Comparison of ENCODE assay signal across 26 cellular contexts in the genomic region with DNA sequence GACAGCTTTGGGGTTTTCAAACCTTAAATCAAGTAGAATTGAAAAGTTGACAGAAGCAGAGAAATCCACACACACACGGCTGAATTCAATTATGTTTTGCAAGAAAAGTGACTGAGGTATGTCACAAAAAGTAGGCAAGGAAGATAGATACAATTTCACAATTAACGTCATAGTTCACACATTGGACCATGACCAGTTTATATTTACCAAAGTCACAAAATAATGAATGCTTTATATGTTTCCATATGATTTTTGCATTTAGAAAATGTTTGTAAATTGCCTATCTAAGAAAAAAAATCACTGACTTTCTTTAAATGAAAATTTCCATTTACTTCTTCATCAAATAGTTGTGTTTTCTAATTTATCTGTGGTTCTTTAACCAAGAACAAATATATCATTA. TPM values are rescaled to one million over a fixed set of nuclear protein-coding genes. Genes with fewer than 3 reads are reported as not detected.
DNase-seq lines count a peak whose midpoint lies in the region; ATAC-seq and TF ChIP-seq lines count a peak whose summit lies in the region.
"Had no signal": no experiment of that assay in that cellular context is flagged by ENCODE, and none has a peak within 500 bp of the region (broad histone marks: within the 10 kb centered on the region; RNA-seq: fewer than 3 reads in every experiment).

No MANE protein-coding gene starts in this region.

- WGBS in mammary epithelial cell (ENCODE audit: low coverage, missing lambda C conversion rate): 96% methylated on average over 2 of the region's 2 CpGs

- no peaks in the 10 kb centered on the region for H3K36me3 Mint-ChIP-seq in nephron (ENCODE audit: low read depth)
- no peaks in the 10 kb centered on the region for H3K36me3 Mint-ChIP-seq in stimulated activated naive B cell treated with anti-CD40 and anti-IgM and Interleukin-4, amounts not matched to agents 10 μg/mL and 1 μg/mL and 100 μg/mL, for 72 hours
- H3K36me3 Mint-ChIP-seq: CD14-positive monocyte; natural killer cell treated with Interleukin-12 subunit alpha and Interleukin-12 subunit beta and Interleukin-15 and Interleukin-18, amount 100 ng/mL, for 72 hours had no signal

- H3K79me2 ChIP-seq in mammary epithelial cell (ENCODE audit: insufficient read depth, low read length): no peaks in the 10 kb centered on the region

- DNase-seq in mammary epithelial cell: no peak
- DNase-seq in breast epithelium (ENCODE audit: low spot score in 2 of 2): no peak
- DNase-seq in adipocyte (ENCODE audit: low read depth): no peak
- DNase-seq in vagina (ENCODE audit: extremely low spot score in 2 of 2): no peak
- DNase-seq in stimulated activated naive B cell treated with anti-CD40 and anti-IgM and Interleukin-4, amounts not matched to agents 10 μg/mL and 1 μg/mL and 100 μg/mL, for 72 hours: no peak
- no peak for DNase-seq in nucleus accumbens (lab: John Stamatoyannopoulos, UW)
- DNase-seq: ACHN; activated CD4-positive, alpha-beta T cell treated with anti-CD3 and anti-CD28 coated beads, Interleukin-2, amount 50 U/mL, for 1 hour; activated CD8-positive, alpha-beta memory T cell treated with anti-CD3 and anti-CD28 coated beads, Interleukin-2, amount 50 U/mL, for 4 hours; activated effector memory CD4-positive, alpha-beta T cell treated with anti-CD3 and anti-CD28 coated beads, Interleukin-2, amount 50 U/mL, for 16 hours; central memory CD4-positive, alpha-beta T cell; foreskin melanocyte; GDM1; IMR-90; NCI-H1694; NCI-H226; PC-3; stimulated activated CD4-positive, alpha-beta T cell treated with anti-CD3 and anti-CD28 coated beads, Interleukin-4, amount 100 ng/mL, for 4 hours had no signal

- TF ChIP-seq POLR2A in breast epithelium (IDR thresholded peaks at IDR 0.05) (no peak), vagina (IDR thresholded peaks at IDR 0.05) (no peak)

- H3K36me3 ChIP-seq in mammary epithelial cell (ENCODE audit: insufficient read depth, low read length) (no peaks in the 10 kb centered on the region), breast epithelium (no peaks in the 10 kb centered on the region), adipocyte (ENCODE audit: control insufficient read depth, insufficient read depth, low read length, severe bottlenecking) (no peaks in the 10 kb centered on the region), vagina (no peaks in the 10 kb centered on the region)

- H3K4me1 Mint-ChIP-seq in nephron: peaks cover 57% of the 10 kb centered on the region
- H3K4me1 Mint-ChIP-seq in stimulated activated naive B cell treated with anti-CD40 and anti-IgM and Interleukin-4, amounts not matched to agents 10 μg/mL and 1 μg/mL and 100 μg/mL, for 72 hours: peaks cover 12 to 16% of the 10 kb centered on the region in 2 donors

- peaks cover 11% of the 10 kb centered on the region for H3K4me1 ChIP-seq in mammary epithelial cell (ENCODE audit: insufficient read depth, low read length)
- no peaks in the 10 kb centered on the region for H3K4me1 ChIP-seq in breast epithelium
- peaks cover 9% of the 10 kb centered on the region for H3K4me1 ChIP-seq in adipocyte (ENCODE audit: control insufficient read depth, insufficient read depth, low read length)
- H3K4me1 ChIP-seq in vagina: peaks cover 18% of the 10 kb centered on the region

- H3K4me3 Mint-ChIP-seq in nephron: peak overlapping the region; percentile 68 to 84 (median 77)
- H3K4me3 Mint-ChIP-seq in stimulated activated naive B cell treated with anti-CD40 and anti-IgM and Interleukin-4, amounts not matched to agents 10 μg/mL and 1 μg/mL and 100 μg/mL, for 72 hours: no peak overlapping the region
- H3K4me3 Mint-ChIP-seq: natural killer cell treated with Interleukin-12 subunit alpha and Interleukin-12 subunit beta and Interleukin-15 and Interleukin-18, amount 100 ng/mL, for 72 hours had no signal

- no peaks in the 10 kb centered on the region for H4K20me1 ChIP-seq in mammary epithelial cell (ENCODE audit: insufficient read depth, low read length)

- no peaks in the 10 kb centered on the region for H3K27me3 ChIP-seq in mammary epithelial cell (ENCODE audit: insufficient read depth, low read length)
- no peaks in the 10 kb centered on the region for H3K27me3 ChIP-seq in breast epithelium
- H3K27me3 ChIP-seq in adipocyte (replicated peaks; ENCODE audit: control insufficient read depth, insufficient read depth, low read length): no peaks in the 10 kb centered on the region
- H3K27me3 ChIP-seq in vagina: no peaks in the 10 kb centered on the region

- intact Hi-C loops in mammary epithelial cell (cut with micrococcal nuclease) (loop anchor here (2.0 kb wide), 1 partner anchor 30 kb away; the partner anchor contains the start of gene ZNF516), breast epithelium (cut with DNase I; ENCODE audit: low total_unique reads) (no loop called here), vagina (cut with DNase I) (no loop called here)

- no peaks in the 10 kb centered on the region for H3K9me3 Mint-ChIP-seq in nephron
- no peaks in the 10 kb centered on the region for H3K9me3 Mint-ChIP-seq in stimulated activated naive B cell treated with anti-CD40 and anti-IgM and Interleukin-4, amounts not matched to agents 10 μg/mL and 1 μg/mL and 100 μg/mL, for 72 hours
- H3K9me3 Mint-ChIP-seq: natural killer cell treated with Interleukin-12 subunit alpha and Interleukin-12 subunit beta and Interleukin-15 and Interleukin-18, amount 100 ng/mL, for 72 hours; T-helper 1 cell treated with Interleukin-12 subunit alpha and Interleukin-12 subunit beta and Interleukin-4 antibody, amounts not matched to agents 30 μg/mL and 1 μg/mL, for 36 hours had no signal

- CTCF ChIA-PET in mammary epithelial cell (lab: Charles Lee; ENCODE audit: low non-redundant PET): no interaction called here

- dilution Hi-C loops in mammary epithelial cell (cut with HindIII; ENCODE audit: low sequenced_read_pairs): no loop called here

- ATAC-seq in stimulated activated naive B cell treated with anti-CD40 and anti-IgM and Interleukin-4, amounts not matched to agents 10 μg/mL and 1 μg/mL and 100 μg/mL, for 72 hours (replicated peaks): no peak
- no peak for ATAC-seq in HG03342 (IDR thresholded peaks at IDR 0.05; ENCODE audit: unreplicated experiment)
- ATAC-seq: GM12878; natural killer cell treated with Interleukin-12 subunit alpha and Interleukin-12 subunit beta and Interleukin-15 and Interleukin-18, amount 100 ng/mL, for 72 hours; PC-3 had no signal

- no peak overlapping the region for H3K27ac ChIP-seq in mammary epithelial cell (ENCODE audit: insufficient read depth, low read depth, low read length)
- no peak overlapping the region for H3K27ac ChIP-seq in breast epithelium
- H3K27ac ChIP-seq in vagina: peak overlapping the region; percentile 91
- H3K27ac ChIP-seq: epithelial cell of prostate, VCaP had no signal

- H3K27ac Mint-ChIP-seq in nephron: peak overlapping the region in 2 of 3 experiments; percentile 4 to 59
- no peak overlapping the region for H3K27ac Mint-ChIP-seq in stimulated activated naive B cell treated with anti-CD40 and anti-IgM and Interleukin-4, amounts not matched to agents 10 μg/mL and 1 μg/mL and 100 μg/mL, for 72 hours
- H3K27ac Mint-ChIP-seq: natural killer cell treated with Interleukin-12 subunit alpha and Interleukin-12 subunit beta and Interleukin-15 and Interleukin-18, amount 100 ng/mL, for 72 hours; T-helper 1 cell treated with Interleukin-12 subunit alpha and Interleukin-12 subunit beta and Interleukin-4 antibody, amounts not matched to agents 30 μg/mL and 1 μg/mL, for 36 hours had no signal

- in situ Hi-C loops in mammary epithelial cell (cut with MboI; ENCODE audit: low sequenced_read_pairs in 2 of 2): no loop called here

- TF ChIP-seq CTCF in mammary epithelial cell (conservative IDR thresholded peaks at IDR 0.05 in 1 of 2, IDR thresholded peaks at IDR 0.05 in 1 of 2; ENCODE audit: extremely low read depth in 1 of 2, insufficient read depth in 1 of 2, low read depth in 1 of 2, low read length in 2 of 2) (no peak), breast epithelium (IDR thresholded peaks at IDR 0.05) (no peak), nephron (IDR thresholded peaks at IDR 0.05; ENCODE audit: unreplicated experiment in 3 of 3) (no peak), vagina (IDR thresholded peaks at IDR 0.05) (no peak)

- H3K9ac ChIP-seq in mammary epithelial cell (ENCODE audit: insufficient read depth, low read length) (no peak overlapping the region), adipocyte (ENCODE audit: low read length) (no peak overlapping the region)

- H2AFZ ChIP-seq in mammary epithelial cell (ENCODE audit: low read depth, low read length): no peak overlapping the region

- H3K4me2 ChIP-seq in mammary epithelial cell (ENCODE audit: insufficient read depth, low read depth, low read length): peak overlapping the region; percentile 89

- H3K9me3 ChIP-seq in mammary epithelial cell (replicated peaks; ENCODE audit: insufficient read depth, low read length): no peaks in the 10 kb centered on the region
- no peaks in the 10 kb centered on the region for H3K9me3 ChIP-seq in breast epithelium
- H3K9me3 ChIP-seq in adipocyte (ENCODE audit: control insufficient read depth, low read length): no peaks in the 10 kb centered on the region
- H3K9me3 ChIP-seq in vagina: no peaks in the 10 kb centered on the region

- no TSS peak for BruUV-seq in mammary epithelial cell (replicated peaks; lab: Mats Ljungman, UMichigan)

- H3K4me3 ChIP-seq in mammary epithelial cell (replicated peaks in 1 of 3; ENCODE audit: insufficient read depth in 1 of 3, low read depth in 2 of 3, low read length in 3 of 3): peak overlapping the region in 1 of 3 experiments; percentile 56
- H3K4me3 ChIP-seq in breast epithelium: peak overlapping the region in 1 of 3 donors; percentile 43
- H3K4me3 ChIP-seq in adipocyte (ENCODE audit: low read length): peak overlapping the region; percentile 83
- H3K4me3 ChIP-seq in vagina: peak overlapping the region in 1 of 2 donors; percentile 44
- H3K4me3 ChIP-seq: GM12878 had no signal

- H3K27me3 Mint-ChIP-seq in nephron (ENCODE audit: low read depth): peaks cover 3% of the 10 kb centered on the region
- peaks cover 22 to 35% of the 10 kb centered on the region in 2 donors for H3K27me3 Mint-ChIP-seq in stimulated activated naive B cell treated with anti-CD40 and anti-IgM and Interleukin-4, amounts not matched to agents 10 μg/mL and 1 μg/mL and 100 μg/mL, for 72 hours

RNA-seq across cellular contexts. Expression of gene ZNF516, which starts 29.4 kb away (rescaled TPM):
- total RNA-seq in mammary epithelial cell (10 to 100 TPM; 27.2 to 36.0 TPM), breast epithelium (10 to 100 TPM; 12.0 to 33.4 (median 24.0) TPM), vagina (46.4 TPM)
- 7.5 TPM for polyA plus RNA-seq in mammary epithelial cell
- polyA minus RNA-seq in mammary epithelial cell: 10.3 TPM

Comparison
In these comparisons a context has a peak if more than half of its experiments do, and no peak if none do; other contexts are left out.
1. H3K4me3 Mint-ChIP-seq: peak in nephron (3 of 3); none in stimulated activated naive B cell treated with anti-CD40 and anti-IgM and Interleukin-4, amounts not matched to agents 10 μg/mL and 1 μg/mL and 100 μg/mL, for 72 hours (0 of 2).